ENCODE assay signal across 33 cellular contexts in genomic region chr10:124681626-124682552, GRCh38.
A peak's percentile ranks its signal among the peaks of the same experiment; 100 is the strongest.
DNase-seq lines count a peak whose midpoint lies in the region; ATAC-seq, FAIRE-seq and TF ChIP-seq lines count a peak whose summit lies in the region.
"Had no signal": no experiment of that assay in that cellular context is flagged by ENCODE, and none has a peak within 500 bp of the region (broad histone marks: within the 10 kb centered on the region; RNA-seq: fewer than 3 reads in every experiment).

No MANE protein-coding gene starts in this region.

- H3K27me3 Mint-ChIP-seq in CD14-positive monocyte (ENCODE audit: low read depth in 3 of 3), result no peaks in the 10 kb centered on the region
- no peaks in the 10 kb centered on the region for H3K27me3 Mint-ChIP-seq in stimulated activated naive B cell treated with anti-CD40 and anti-IgM and Interleukin-4, amounts not matched to agents 10 μg/mL and 1 μg/mL and 100 μg/mL, for 72 hours
- H3K27me3 Mint-ChIP-seq: activated CD4-positive, alpha-beta memory T cell treated with anti-CD3 and anti-CD28 coated beads, Interleukin-2, amount 10 ng/mL, durations not matched to agents 7 days and 5 days; activated naive CD4-positive, alpha-beta T cell treated with anti-CD3 and anti-CD28 coated beads, Interleukin-2, amount 50 U/mL, for 24 hours had no signal

- no peak for ATAC-seq in stimulated activated naive B cell treated with anti-CD40 and anti-IgM and Interleukin-4, amounts not matched to agents 10 μg/mL and 1 μg/mL and 100 μg/mL, for 72 hours (replicated peaks)
- ATAC-seq: left lung, SK-N-SH treated with all-trans-retinoic acid at 6 μM for 48 hours had no signal

- intact Hi-C loops in CD14-positive monocyte (cut with micrococcal nuclease), result loop anchor here (2.0 to 5.0 kb wide), 3 partner anchors 37 to 60 kb away; partner anchors contain the start of gene FAM53B (in 1 of the 2)

- no peaks in the 10 kb centered on the region for H3K27me3 ChIP-seq in layer of hippocampus (ENCODE audit: control insufficient read depth, insufficient read depth, low read length)
- H3K27me3 ChIP-seq: BE2C, breast epithelium, left lung, testis had no signal

- H3K4me1 Mint-ChIP-seq in CD14-positive monocyte, result peaks cover 90% of the 10 kb centered on the region
- peaks cover 68 to 94% of the 10 kb centered on the region in 2 donors for H3K4me1 Mint-ChIP-seq in stimulated activated naive B cell treated with anti-CD40 and anti-IgM and Interleukin-4, amounts not matched to agents 10 μg/mL and 1 μg/mL and 100 μg/mL, for 72 hours

- peak overlapping the region; percentile 93 to 98 (median 96) for H3K27ac Mint-ChIP-seq in CD14-positive monocyte
- H3K27ac Mint-ChIP-seq in stimulated activated naive B cell treated with anti-CD40 and anti-IgM and Interleukin-4, amounts not matched to agents 10 μg/mL and 1 μg/mL and 100 μg/mL, for 72 hours, result peak overlapping the region; percentile 67
- H3K27ac Mint-ChIP-seq: activated CD4-positive, alpha-beta memory T cell treated with anti-CD3 and anti-CD28 coated beads, Interleukin-2, amount 10 ng/mL, durations not matched to agents 7 days and 5 days; activated naive CD4-positive, alpha-beta T cell treated with anti-CD3 and anti-CD28 coated beads, Interleukin-2, amount 50 U/mL, for 24 hours; T-helper 1 cell treated with Interleukin-12 subunit alpha and Interleukin-12 subunit beta and Interleukin-4 antibody, amounts not matched to agents 30 μg/mL and 1 μg/mL, for 36 hours had no signal

- peak; percentile 27 for FAIRE-seq in GM12892 (lab: Jason Lieb, UNC)
- FAIRE-seq: colon, TTC549 had no signal

- H3K9me3 Mint-ChIP-seq in CD14-positive monocyte, result peaks cover 0 to 2% (median 0%) of the 10 kb centered on the region in 7 donors
- no peaks in the 10 kb centered on the region for H3K9me3 Mint-ChIP-seq in stimulated activated naive B cell treated with anti-CD40 and anti-IgM and Interleukin-4, amounts not matched to agents 10 μg/mL and 1 μg/mL and 100 μg/mL, for 72 hours
- H3K9me3 Mint-ChIP-seq: activated CD4-positive, alpha-beta memory T cell treated with anti-CD3 and anti-CD28 coated beads, Interleukin-2, amount 10 ng/mL, durations not matched to agents 7 days and 5 days; activated naive CD4-positive, alpha-beta T cell treated with anti-CD3 and anti-CD28 coated beads, Interleukin-2, amount 50 U/mL, for 24 hours; T-helper 1 cell treated with Interleukin-12 subunit alpha and Interleukin-12 subunit beta and Interleukin-4 antibody, amounts not matched to agents 30 μg/mL and 1 μg/mL, for 36 hours had no signal

- TF ChIP-seq POLR2A in GM12892 (IDR thresholded peaks at IDR 0.05; ENCODE audit: low read depth, low read length), result no peak

- peaks cover 63 to 72% of the 10 kb centered on the region in 2 donors for H3K36me3 Mint-ChIP-seq in CD14-positive monocyte
- peaks cover 19 to 33% of the 10 kb centered on the region in 2 donors for H3K36me3 Mint-ChIP-seq in stimulated activated naive B cell treated with anti-CD40 and anti-IgM and Interleukin-4, amounts not matched to agents 10 μg/mL and 1 μg/mL and 100 μg/mL, for 72 hours

- no peak overlapping the region for H3K4me3 Mint-ChIP-seq in CD14-positive monocyte
- no peak overlapping the region for H3K4me3 Mint-ChIP-seq in stimulated activated naive B cell treated with anti-CD40 and anti-IgM and Interleukin-4, amounts not matched to agents 10 μg/mL and 1 μg/mL and 100 μg/mL, for 72 hours
- H3K4me3 Mint-ChIP-seq: activated CD4-positive, alpha-beta memory T cell treated with anti-CD3 and anti-CD28 coated beads, Interleukin-2, amount 10 ng/mL, durations not matched to agents 7 days and 5 days; activated naive CD4-positive, alpha-beta T cell treated with anti-CD3 and anti-CD28 coated beads, Interleukin-2, amount 50 U/mL, for 24 hours; T-helper 1 cell treated with Interleukin-12 subunit alpha and Interleukin-12 subunit beta and Interleukin-4 antibody, amounts not matched to agents 30 μg/mL and 1 μg/mL, for 36 hours had no signal

- DNase-seq in CD14-positive monocyte (ENCODE audit: low spot score) (no peak), GM12892 (ENCODE audit: insufficient read length) (no peak), OCI-M2 (lab: John Stamatoyannopoulos, UW; ENCODE audit: unreplicated experiment) (no peak), hippocampal formation (lab: John Stamatoyannopoulos, UW) (no peak), HPDE6-E6E7 (ENCODE audit: extremely low spot score) (no peak)
- DNase-seq in stimulated activated naive B cell treated with anti-CD40 and anti-IgM and Interleukin-4, amounts not matched to agents 10 μg/mL and 1 μg/mL and 100 μg/mL, for 72 hours, result no peak
- DNase-seq: ACHN; activated CD4-positive, alpha-beta memory T cell treated with anti-CD3 and anti-CD28 coated beads, Interleukin-2, amount 10 ng/mL, durations not matched to agents 7 days and 5 days; activated CD4-positive, CD25-positive, alpha-beta regulatory T cell treated with anti-CD3 and anti-CD28 coated beads, Interleukin-2, amount 50 U/mL, for 72 hours; activated CD8-positive, alpha-beta memory T cell treated with anti-CD3 and anti-CD28 coated beads, Interleukin-2, amount 50 U/mL, for 4 hours; amniotic stem cell; BE2C; Caco-2; effector memory CD4-positive, alpha-beta T cell; GF-D8; HCEC 1CT; Karpas-422; NCI-H1417; NCI-H2029; NCI-H526; PC-9; stimulated activated naive CD4-positive, alpha-beta T cell treated with Interleukin-2 at 50 U/mL for 16 hours; testis had no signal

- H3K27ac ChIP-seq in layer of hippocampus (ENCODE audit: low read depth, low read length), result peak overlapping the region; percentile 50
- H3K27ac ChIP-seq: breast epithelium, epithelial cell of prostate, PC-9, prostate gland had no signal

- no peak for TF ChIP-seq CTCF in CD14-positive monocyte (IDR thresholded peaks at IDR 0.05)
